1 cellular context compared by ENCODE assay signal in the genomic region with DNA sequence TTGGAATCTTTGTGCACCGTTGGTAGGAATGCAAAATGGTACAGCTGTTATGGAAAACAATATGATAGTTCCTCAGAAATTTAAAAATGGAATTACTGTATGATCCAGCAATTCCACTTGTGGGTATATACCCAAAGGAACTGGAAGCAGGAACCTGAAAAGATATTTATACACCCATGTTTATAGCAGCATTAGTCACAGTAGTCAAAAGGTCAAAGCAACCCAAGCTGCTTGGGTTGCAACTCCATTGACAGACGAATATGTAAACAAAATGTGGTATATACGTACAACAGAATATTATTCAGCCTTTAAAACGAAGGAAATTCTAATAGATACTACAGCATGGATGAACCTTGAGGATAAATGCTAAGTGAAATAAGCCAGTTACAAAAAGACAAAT.
TF ChIP-seq lines count a peak whose summit lies in the region.

No MANE protein-coding gene starts in this region.

TF ChIP-seq in SK-N-SH, 30 proteins besides CTCF, POLR2A, EP300 and RAD21:
- no peak for TF ChIP-seq TCF12 (IDR thresholded peaks at IDR 0.05)
- no peak for TF ChIP-seq TEAD4 (IDR thresholded peaks at IDR 0.05; ENCODE audit: borderline replicate concordance, insufficient read depth)
- TF ChIP-seq, protein P1, sequence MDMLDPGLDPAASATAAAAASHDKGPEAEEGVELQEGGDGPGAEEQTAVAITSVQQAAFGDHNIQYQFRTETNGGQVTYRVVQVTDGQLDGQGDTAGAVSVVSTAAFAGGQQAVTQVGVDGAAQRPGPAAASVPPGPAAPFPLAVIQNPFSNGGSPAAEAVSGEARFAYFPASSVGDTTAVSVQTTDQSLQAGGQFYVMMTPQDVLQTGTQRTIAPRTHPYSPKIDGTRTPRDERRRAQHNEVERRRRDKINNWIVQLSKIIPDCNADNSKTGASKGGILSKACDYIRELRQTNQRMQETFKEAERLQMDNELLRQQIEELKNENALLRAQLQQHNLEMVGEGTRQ (IDR thresholded peaks at IDR 0.05; ENCODE audit: borderline replicate concordance, low read depth, low read length): no peak
- TF ChIP-seq TAF1 (IDR thresholded peaks at IDR 0.05; ENCODE audit: borderline replicate concordance, low read depth, low read length): no peak
- TF ChIP-seq, protein P2, sequence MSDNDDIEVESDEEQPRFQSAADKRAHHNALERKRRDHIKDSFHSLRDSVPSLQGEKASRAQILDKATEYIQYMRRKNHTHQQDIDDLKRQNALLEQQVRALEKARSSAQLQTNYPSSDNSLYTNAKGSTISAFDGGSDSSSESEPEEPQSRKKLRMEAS (IDR thresholded peaks at IDR 0.05; ENCODE audit: low read depth): no peak
- TF ChIP-seq, protein P3, sequence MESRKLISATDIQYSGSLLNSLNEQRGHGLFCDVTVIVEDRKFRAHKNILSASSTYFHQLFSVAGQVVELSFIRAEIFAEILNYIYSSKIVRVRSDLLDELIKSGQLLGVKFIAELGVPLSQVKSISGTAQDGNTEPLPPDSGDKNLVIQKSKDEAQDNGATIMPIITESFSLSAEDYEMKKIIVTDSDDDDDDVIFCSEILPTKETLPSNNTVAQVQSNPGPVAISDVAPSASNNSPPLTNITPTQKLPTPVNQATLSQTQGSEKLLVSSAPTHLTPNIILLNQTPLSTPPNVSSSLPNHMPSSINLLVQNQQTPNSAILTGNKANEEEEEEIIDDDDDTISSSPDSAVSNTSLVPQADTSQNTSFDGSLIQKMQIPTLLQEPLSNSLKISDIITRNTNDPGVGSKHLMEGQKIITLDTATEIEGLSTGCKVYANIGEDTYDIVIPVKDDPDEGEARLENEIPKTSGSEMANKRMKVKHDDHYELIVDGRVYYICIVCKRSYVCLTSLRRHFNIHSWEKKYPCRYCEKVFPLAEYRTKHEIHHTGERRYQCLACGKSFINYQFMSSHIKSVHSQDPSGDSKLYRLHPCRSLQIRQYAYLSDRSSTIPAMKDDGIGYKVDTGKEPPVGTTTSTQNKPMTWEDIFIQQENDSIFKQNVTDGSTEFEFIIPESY (IDR thresholded peaks at IDR 0.05; ENCODE audit: borderline replicate concordance, low read depth): no peak
- TF ChIP-seq ELF1 (IDR thresholded peaks at IDR 0.05): no peak
- no peak for TF ChIP-seq GABPA (IDR thresholded peaks at IDR 0.05; ENCODE audit: low read depth)
- no peak for TF ChIP-seq YY1 (IDR thresholded peaks at IDR 0.05; ENCODE audit: low read depth)
- TF ChIP-seq CHD2 (IDR thresholded peaks at IDR 0.05; ENCODE audit: low read length, partially characterized antibody): no peak
- TF ChIP-seq GATA2 (CRISPR knock-in tag; IDR thresholded peaks at IDR 0.05): no peak
- TF ChIP-seq SMC3 (IDR thresholded peaks at IDR 0.05; ENCODE audit: low read depth, low read length): no peak
- TF ChIP-seq FOXM1 (IDR thresholded peaks at IDR 0.05; ENCODE audit: low read depth): no peak
- no peak for TF ChIP-seq RFX5 (IDR thresholded peaks at IDR 0.05; ENCODE audit: low read length)
- TF ChIP-seq, protein P4, sequence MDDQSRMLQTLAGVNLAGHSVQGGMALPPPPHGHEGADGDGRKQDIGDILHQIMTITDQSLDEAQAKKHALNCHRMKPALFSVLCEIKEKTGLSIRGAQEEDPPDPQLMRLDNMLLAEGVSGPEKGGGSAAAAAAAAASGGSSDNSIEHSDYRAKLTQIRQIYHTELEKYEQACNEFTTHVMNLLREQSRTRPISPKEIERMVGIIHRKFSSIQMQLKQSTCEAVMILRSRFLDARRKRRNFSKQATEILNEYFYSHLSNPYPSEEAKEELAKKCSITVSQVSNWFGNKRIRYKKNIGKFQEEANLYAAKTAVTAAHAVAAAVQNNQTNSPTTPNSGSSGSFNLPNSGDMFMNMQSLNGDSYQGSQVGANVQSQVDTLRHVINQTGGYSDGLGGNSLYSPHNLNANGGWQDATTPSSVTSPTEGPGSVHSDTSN (IDR thresholded peaks at IDR 0.05): no peak
